In genomic region chr19:2774953-2775555, GRCh38 we compare ENCODE assay signal across 11 cellular contexts. TPM values are rescaled to one million over a fixed set of nuclear protein-coding genes. Genes with fewer than 3 reads are reported as not detected.
DNase-seq lines count a peak whose midpoint lies in the region; ATAC-seq, FAIRE-seq and TF ChIP-seq lines count a peak whose summit lies in the region.
"Had no signal": no experiment of that assay in that cellular context is flagged by ENCODE, and none has a peak within 500 bp of the region (broad histone marks: within the 10 kb centered on the region; RNA-seq: fewer than 3 reads in every experiment).

No MANE protein-coding gene starts in this region.

- H3K4me3 ChIP-seq in ACC112 (ENCODE audit: low read depth, low read length) (0 out of 2 replicates have a peak overlapping the region, but pooled peaks have one; percentile 15), H1 (ENCODE audit: extremely low read depth in 1 of 4, insufficient read depth in 2 of 4, low read depth in 3 of 4, low read length in 4 of 4) (no peak overlapping the region)

- H2BK20ac ChIP-seq in H1 (ENCODE audit: low read length): no peak overlapping the region

- H3K9me3 ChIP-seq in T-helper 17 cell (ENCODE audit: control insufficient read depth, low read length, poor library complexity, severe bottlenecking): no peaks in the 10 kb centered on the region
- H3K9me3 ChIP-seq in H1 (ENCODE audit: insufficient read depth in 2 of 2, low read depth in 1 of 2, low read length in 1 of 2): no peaks in the 10 kb centered on the region

- H3K4me1 ChIP-seq in ACC112 (ENCODE audit: control insufficient read depth, insufficient read depth, low read length, unreplicated experiment) (peaks cover 10% of the 10 kb centered on the region), H1 (replicated peaks in 1 of 4; ENCODE audit: control insufficient read depth in 3 of 4, insufficient read depth in 4 of 4, low read length in 3 of 4) (no peaks in the 10 kb centered on the region; a peak in 1 of 7 replicates)

- TF ChIP-seq RAD21 in H1 (IDR thresholded peaks at IDR 0.05 in 1 of 2, conservative IDR thresholded peaks at IDR 0.05 in 1 of 2; ENCODE audit: low read depth in 2 of 2, low read length in 2 of 2): no peak

- no peak overlapping the region for H3K56ac ChIP-seq in H1 (replicated peaks; ENCODE audit: insufficient read length, low read depth, low read length)

- no peaks in the 10 kb centered on the region for H3K9me3 Mint-ChIP-seq in nephron

- no peak for TF ChIP-seq EP300 in H1 (IDR thresholded peaks at IDR 0.05; ENCODE audit: borderline replicate concordance in 1 of 2, low read depth in 2 of 2, low read length in 2 of 2)

- H3K27ac Mint-ChIP-seq in T-helper 17 cell: peak overlapping the region; percentile 96
- H3K27ac Mint-ChIP-seq in nephron: peak overlapping the region; percentile 70 to 91 (median 90)

- H3K79me2 ChIP-seq in ACC112 (ENCODE audit: control insufficient read depth, insufficient read depth, low read length, unreplicated experiment) (peaks cover 83% of the 10 kb centered on the region), H1 (ENCODE audit: control insufficient read depth in 1 of 2, insufficient read depth in 2 of 2, low read length in 2 of 2) (peaks cover 64 to 89% of the 10 kb centered on the region in 2 experiments)

- no peak overlapping the region for H3K23ac ChIP-seq in H1 (ENCODE audit: insufficient read length)

- H2BK12ac ChIP-seq in H1 (ENCODE audit: low read depth, low read length): 0 out of 2 replicates have a peak overlapping the region, but pooled peaks have one; percentile 17

- peak overlapping the region; percentile 91 for H3K4me3 Mint-ChIP-seq in T-helper 17 cell
- peak overlapping the region in 2 of 3 experiments; percentile 49 to 82 for H3K4me3 Mint-ChIP-seq in nephron

- DNase-seq in T-helper 17 cell (no peak), H1 (ENCODE audit: low read depth in 1 of 2, low spot score in 2 of 2) (no peak), kidney glomerular epithelial cell (lab: John Stamatoyannopoulos, UW) (no peak)
- no peak for DNase-seq in stimulated activated CD4-positive, alpha-beta T cell treated with anti-CD3 and anti-CD28 coated beads, Interleukin-15, amount 100 ng/mL, for 24 hours
- DNase-seq: COR-L47, NCI-H446 had no signal

- POLR2A ChIA-PET in H1 (lab: Charles Lee; ENCODE audit: partially characterized antibody): interaction anchor here (0.6 to 1.1 kb wide), 2 partner anchors 8 to 167 kb away, joined by 3 to 5 read pairs; no protein-coding TSS in a partner anchor

- H3K27me3 Mint-ChIP-seq in T-helper 17 cell (no peaks in the 10 kb centered on the region), nephron (ENCODE audit: low read depth) (no peaks in the 10 kb centered on the region)

- no peaks in the 10 kb centered on the region for H3K36me3 Mint-ChIP-seq in T-helper 17 cell (ENCODE audit: low read depth)
- H3K36me3 Mint-ChIP-seq in nephron (ENCODE audit: low read depth): peaks cover 19% of the 10 kb centered on the region

- CTCF ChIA-PET in H1 (lab: Charles Lee; ENCODE audit: partially characterized antibody): interaction anchor here (1.3 to 4.4 kb wide), 2 partner anchors 26 to 127 kb away, joined by 6 to 16 read pairs; no protein-coding TSS in a partner anchor

- H3K27ac ChIP-seq in ACC112 (ENCODE audit: low read depth, low read length): peak overlapping the region; percentile 69
- no peak overlapping the region for H3K27ac ChIP-seq in H1 (ENCODE audit: low read depth, low read length)

- H3K36me3 ChIP-seq in ACC112 (ENCODE audit: insufficient read depth, low read length): no peaks in the 10 kb centered on the region
- H3K36me3 ChIP-seq in H1 (ENCODE audit: control insufficient read depth in 2 of 4, insufficient read depth in 4 of 4, low read length in 3 of 4): no peaks in the 10 kb centered on the region

- H3K4me1 Mint-ChIP-seq in T-helper 17 cell (peaks cover 21% of the 10 kb centered on the region), nephron (peaks cover 57% of the 10 kb centered on the region)

- H2AFZ ChIP-seq in ACC112 (ENCODE audit: low read length, unreplicated experiment): no peak overlapping the region
- H2AFZ ChIP-seq in H1 (ENCODE audit: low read length): no peak overlapping the region

- H4K8ac ChIP-seq in H1 (ENCODE audit: extremely low read depth, insufficient read depth, low read length): peak overlapping the region; percentile 68; the same call in 1 of the 2 replicates

- no peak for FAIRE-seq in H1 (lab: Jason Lieb, UNC)

- H2BK5ac ChIP-seq in H1 (ENCODE audit: low read depth, low read length): peak overlapping the region; percentile 71; the same call in 1 of the 2 replicates

- H2BK15ac ChIP-seq in H1 (ENCODE audit: low read length): no peak overlapping the region

- no peaks in the 10 kb centered on the region for H3K27me3 ChIP-seq in ACC112 (ENCODE audit: insufficient read depth, low read length)
- no peaks in the 10 kb centered on the region for H3K27me3 ChIP-seq in H1 (replicated peaks in 1 of 4; ENCODE audit: control insufficient read depth in 3 of 4, extremely low read depth in 1 of 4, insufficient read depth in 3 of 4, low read length in 3 of 4)

- 95% methylated on average over 17 of the region's 24 CpGs; no CpG with 5 or more reads in 1 of the 2 experiments for WGBS in H1 (ENCODE audit: extremely low coverage in 1 of 2, insufficient coverage in 1 of 2, insufficient read length in 1 of 2, insufficient replicate concordance in 2 of 2, low coverage in 1 of 2, low lambda C conversion rate in 2 of 2, missing lambda C conversion rate in 1 of 2), 2 experiments

- no peak for TF ChIP-seq POLR2A in H1 (IDR thresholded peaks at IDR 0.05; ENCODE audit: control extremely low read depth in 1 of 2, low read depth in 2 of 2, low read length in 2 of 2)

- ATAC-seq in T-helper 17 cell: no peak
- no peak for ATAC-seq in GM18858 (IDR thresholded peaks at IDR 0.05; ENCODE audit: unreplicated experiment)
- no peak for ATAC-seq in GM19463 (IDR thresholded peaks at IDR 0.05; ENCODE audit: unreplicated experiment)

- no peak overlapping the region for H2BK120ac ChIP-seq in H1 (replicated peaks; ENCODE audit: low read depth, low read length)

- H4K20me1 ChIP-seq in H1 (replicated peaks in 1 of 2; ENCODE audit: control insufficient read depth in 1 of 2, insufficient read depth in 2 of 2, low read length in 2 of 2): peaks cover 22 to 54% of the 10 kb centered on the region in 2 experiments

- no peak overlapping the region for H4K5ac ChIP-seq in H1 (ENCODE audit: insufficient read length, low read depth, low read length)

- H3K9ac ChIP-seq in H1 (replicated peaks in 1 of 4; ENCODE audit: extremely low read depth in 1 of 4, low read depth in 3 of 4, low read length in 3 of 4): no peak overlapping the region; a peak in 1 of 7 replicates

- H3K79me1 ChIP-seq in H1 (ENCODE audit: low read depth, low read length): peaks cover 22% of the 10 kb centered on the region

- no peak overlapping the region for H4K91ac ChIP-seq in H1 (replicated peaks; ENCODE audit: insufficient read length, low read length)

- H3K14ac ChIP-seq in H1 (ENCODE audit: insufficient read length): no peak overlapping the region

- no peak overlapping the region for H2AK5ac ChIP-seq in H1 (ENCODE audit: low read depth, low read length)

- H3K18ac ChIP-seq in H1 (ENCODE audit: extremely low read depth, low read length): no peak overlapping the region

- no peak overlapping the region for H3K4ac ChIP-seq in H1 (replicated peaks; ENCODE audit: insufficient read length, low read depth, low read length)

- TF ChIP-seq CTCF in H1 (IDR thresholded peaks at IDR 0.05; ENCODE audit: control extremely low read depth in 1 of 3, insufficient read depth in 1 of 3, low read depth in 1 of 3, low read length in 3 of 3) (no peak), nephron (IDR thresholded peaks at IDR 0.05; ENCODE audit: unreplicated experiment in 3 of 3) (no peak)

- no peaks in the 10 kb centered on the region for H3K23me2 ChIP-seq in H1 (ENCODE audit: low read depth, low read length)

- H3K4me2 ChIP-seq in H1 (ENCODE audit: insufficient read depth in 1 of 2, low read depth in 2 of 2, low read length in 2 of 2): no peak overlapping the region

RNA-seq across cellular contexts. Expression of gene SGTA, which starts 8.0 kb away (rescaled TPM):
- total RNA-seq in T-helper 17 cell: 10 to 100 TPM; 29.2 to 31.9 TPM
- total RNA-seq in H1 (2021; fragmentation: NEBNext Ultra II Directional; extraction: Animal tissue kit (Norgen Biotek cat#: 25700)): 86.8 and 89.0 TPM in 2 replicates
- polyA plus RNA-seq in H1 (2011; rRNA removed): 130 and 201 TPM in 2 replicates
- polyA plus RNA-seq in H1 (2011; cell fraction: cytosol; rRNA removed): 104 TPM
- polyA plus RNA-seq in H1 (2011; cell fraction: nucleus; rRNA removed): 138 TPM
- polyA plus RNA-seq in H1 (2012, experiment 1 of 2): 62.4 to 94.3 TPM (median 88.3 TPM) in 4 replicates
- polyA plus RNA-seq in H1 (2012, experiment 2 of 2): 101 TPM
- polyA plus RNA-seq in H1 (2013, experiment 1 of 2): 72.7 TPM
- polyA plus RNA-seq in H1 (2013, experiment 2 of 2): 74.2 TPM
- 30.7 and 31.4 TPM in 2 replicates for polyA minus RNA-seq in H1 (2011; rRNA and poly(A)+ RNA removed)
- polyA minus RNA-seq in H1 (2011; cell fraction: cytosol; rRNA and poly(A)+ RNA removed): 43.4 TPM
- 31.2 TPM for polyA minus RNA-seq in H1 (2011; cell fraction: nucleus; rRNA and poly(A)+ RNA removed)

RNA-seq across cellular contexts. Expression of gene THOP1, which starts 10.2 kb away (rescaled TPM):
- total RNA-seq in T-helper 17 cell: 10 to 100 TPM; 24.2 to 28.1 TPM
- 159 and 170 TPM in 2 replicates for total RNA-seq in H1 (2021; fragmentation: NEBNext Ultra II Directional; extraction: Animal tissue kit (Norgen Biotek cat#: 25700))
- polyA plus RNA-seq in H1 (2011; rRNA removed): 136 and 181 TPM in 2 replicates
- 194 TPM for polyA plus RNA-seq in H1 (2011; cell fraction: cytosol; rRNA removed)
- polyA plus RNA-seq in H1 (2011; cell fraction: nucleus; rRNA removed): 331 TPM
- 101 to 187 TPM (median 172 TPM) in 4 replicates for polyA plus RNA-seq in H1 (2012, experiment 1 of 2)
- polyA plus RNA-seq in H1 (2012, experiment 2 of 2): 99.1 TPM
- 93.9 TPM for polyA plus RNA-seq in H1 (2013, experiment 1 of 2)
- 88.4 TPM for polyA plus RNA-seq in H1 (2013, experiment 2 of 2)
- 89.9 and 90.6 TPM in 2 replicates for polyA minus RNA-seq in H1 (2011; rRNA and poly(A)+ RNA removed)
- 89.8 TPM for polyA minus RNA-seq in H1 (2011; cell fraction: cytosol; rRNA and poly(A)+ RNA removed)
- polyA minus RNA-seq in H1 (2011; cell fraction: nucleus; rRNA and poly(A)+ RNA removed): 79.2 TPM

RNA-seq across cellular contexts. Expression of gene SLC39A3, which starts 35.2 kb away (rescaled TPM):
- total RNA-seq in T-helper 17 cell: 10 to 100 TPM; 12.3 to 20.6 TPM
- 33.0 and 35.8 TPM in 2 replicates for total RNA-seq in H1 (2021; fragmentation: NEBNext Ultra II Directional; extraction: Animal tissue kit (Norgen Biotek cat#: 25700))
- polyA plus RNA-seq in H1 (2011; rRNA removed): 52.9 and 78.1 TPM in 2 replicates
- 55.3 TPM for polyA plus RNA-seq in H1 (2011; cell fraction: cytosol; rRNA removed)
- polyA plus RNA-seq in H1 (2011; cell fraction: nucleus; rRNA removed): 45.8 TPM
- polyA plus RNA-seq in H1 (2012, experiment 1 of 2): 23.4 to 34.6 TPM (median 32.4 TPM) in 4 replicates
- polyA plus RNA-seq in H1 (2012, experiment 2 of 2): 41.0 TPM
- 40.9 TPM for polyA plus RNA-seq in H1 (2013, experiment 1 of 2)
- 51.3 TPM for polyA plus RNA-seq in H1 (2013, experiment 2 of 2)
- polyA minus RNA-seq in H1 (2011; rRNA and poly(A)+ RNA removed): 27.0 and 46.1 TPM in 2 replicates
- polyA minus RNA-seq in H1 (2011; cell fraction: cytosol; rRNA and poly(A)+ RNA removed): 16.2 TPM
- 16.2 TPM for polyA minus RNA-seq in H1 (2011; cell fraction: nucleus; rRNA and poly(A)+ RNA removed)

RNA-seq across cellular contexts. Expression of gene ZNF554, which starts 44.6 kb away (rescaled TPM):
- 1 to 10 TPM; 3.0 to 3.2 TPM for total RNA-seq in T-helper 17 cell
- 3.9 and 5.7 TPM in 2 replicates for total RNA-seq in H1 (2021; fragmentation: NEBNext Ultra II Directional; extraction: Animal tissue kit (Norgen Biotek cat#: 25700))
- 1.8 and 1.9 TPM in 2 replicates for polyA plus RNA-seq in H1 (2011; rRNA removed)
- 2.5 TPM for polyA plus RNA-seq in H1 (2011; cell fraction: cytosol; rRNA removed)
- polyA plus RNA-seq in H1 (2011; cell fraction: nucleus; rRNA removed): 2.7 TPM
- polyA plus RNA-seq in H1 (2012, experiment 1 of 2): 3.3 to 4.1 TPM (median 3.5 TPM) in 4 replicates
- 1.7 TPM for polyA plus RNA-seq in H1 (2012, experiment 2 of 2)
- polyA plus RNA-seq in H1 (2013, experiment 1 of 2): 3.0 TPM
- polyA plus RNA-seq in H1 (2013, experiment 2 of 2): 2.9 TPM
- polyA minus RNA-seq in H1 (2011; rRNA and poly(A)+ RNA removed): 3.8 and 5.0 TPM in 2 replicates
- polyA minus RNA-seq in H1 (2011; cell fraction: cytosol; rRNA and poly(A)+ RNA removed): 5.4 TPM
- polyA minus RNA-seq in H1 (2011; cell fraction: nucleus; rRNA and poly(A)+ RNA removed): 3.4 TPM

RNA-seq across cellular contexts. Expression of gene DIRAS1, which starts 53.9 kb away (rescaled TPM):
- under 1 TPM; 0.40 to 0.42 TPM for total RNA-seq in T-helper 17 cell
- total RNA-seq in H1 (2021; fragmentation: NEBNext Ultra II Directional; extraction: Animal tissue kit (Norgen Biotek cat#: 25700)): 21.3 and 22.3 TPM in 2 replicates
- 20.2 and 20.8 TPM in 2 replicates for polyA plus RNA-seq in H1 (2011; rRNA removed)
- polyA plus RNA-seq in H1 (2011; cell fraction: cytosol; rRNA removed): 21.4 TPM
- polyA plus RNA-seq in H1 (2011; cell fraction: nucleus; rRNA removed): 19.1 TPM
- 15.2 to 24.1 TPM (median 21.6 TPM) in 4 replicates for polyA plus RNA-seq in H1 (2012, experiment 1 of 2)
- 22.4 TPM for polyA plus RNA-seq in H1 (2012, experiment 2 of 2)
- 9.3 TPM for polyA plus RNA-seq in H1 (2013, experiment 1 of 2)
- polyA plus RNA-seq in H1 (2013, experiment 2 of 2): 9.8 TPM
- polyA minus RNA-seq in H1 (2011; rRNA and poly(A)+ RNA removed): 10.0 and 13.0 TPM in 2 replicates
- polyA minus RNA-seq in H1 (2011; cell fraction: cytosol; rRNA and poly(A)+ RNA removed): 20.5 TPM
- polyA minus RNA-seq in H1 (2011; cell fraction: nucleus; rRNA and poly(A)+ RNA removed): 7.2 TPM
- total RNA-seq: HT1080 had no signal
